16 cellular contexts compared by ENCODE assay signal in the genomic region with DNA sequence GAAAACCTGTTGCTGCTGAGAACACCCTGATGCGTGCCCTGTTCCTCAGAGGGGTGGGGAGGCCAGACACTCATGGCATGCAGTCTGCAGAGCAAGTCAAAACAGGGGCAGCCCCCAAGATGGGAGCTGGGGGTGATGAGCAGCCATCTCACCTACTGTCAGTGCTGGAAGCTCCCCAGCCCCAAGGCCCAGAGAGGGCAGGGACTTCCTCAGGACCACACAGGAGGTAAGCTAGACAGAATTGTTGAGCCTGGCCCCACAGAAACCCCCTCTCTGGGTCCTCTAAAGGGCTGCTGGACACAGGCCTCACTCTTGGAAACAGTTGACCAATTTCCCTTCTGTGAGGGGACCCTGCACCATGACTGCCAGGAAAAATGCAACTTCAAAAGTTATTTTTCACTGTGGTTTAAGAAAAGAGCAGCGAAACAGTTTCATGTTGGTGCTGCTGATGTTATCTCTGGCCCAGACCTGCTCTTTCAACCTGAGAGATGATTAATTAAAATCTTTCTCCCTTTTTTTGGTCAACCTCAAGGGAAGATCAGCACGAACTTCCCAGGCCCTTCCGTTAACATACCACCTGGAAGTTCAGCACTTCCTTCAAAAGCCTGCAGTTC.
DNase-seq lines count a peak whose midpoint lies in the region; ATAC-seq lines count a peak whose summit lies in the region.
"Had no signal": no experiment of that assay in that cellular context is flagged by ENCODE, and none has a peak within 500 bp of the region (broad histone marks: within the 10 kb centered on the region; RNA-seq: fewer than 3 reads in every experiment).

No MANE protein-coding gene starts in this region.

- peaks cover 59% of the 10 kb centered on the region for H3K4me1 Mint-ChIP-seq in T-helper 1 cell treated with Interleukin-12 subunit alpha and Interleukin-12 subunit beta and Interleukin-4 antibody, amounts not matched to agents 30 μg/mL and 1 μg/mL, for 36 hours (ENCODE audit: low read depth)
- peaks cover 79% of the 10 kb centered on the region for H3K4me1 Mint-ChIP-seq in activated naive CD8-positive, alpha-beta T cell treated with anti-CD3 and anti-CD28 coated beads, Interleukin-2, amount 50 U/mL, for 24 hours
- H3K4me1 Mint-ChIP-seq: activated B cell treated with CpG ODN at 0.5 μM for 24 hours had no signal

- H3K27ac Mint-ChIP-seq in T-helper 1 cell treated with Interleukin-12 subunit alpha and Interleukin-12 subunit beta and Interleukin-4 antibody, amounts not matched to agents 30 μg/mL and 1 μg/mL, for 36 hours: peak overlapping the region; percentile 63
- H3K27ac Mint-ChIP-seq in activated naive CD8-positive, alpha-beta T cell treated with anti-CD3 and anti-CD28 coated beads, Interleukin-2, amount 50 U/mL, for 24 hours: peak overlapping the region; percentile 81
- H3K27ac Mint-ChIP-seq: activated B cell treated with CpG ODN at 0.5 μM for 24 hours had no signal

- H3K9me3 Mint-ChIP-seq in T-helper 1 cell treated with Interleukin-12 subunit alpha and Interleukin-12 subunit beta and Interleukin-4 antibody, amounts not matched to agents 30 μg/mL and 1 μg/mL, for 36 hours: no peaks in the 10 kb centered on the region
- no peaks in the 10 kb centered on the region for H3K9me3 Mint-ChIP-seq in activated naive CD8-positive, alpha-beta T cell treated with anti-CD3 and anti-CD28 coated beads, Interleukin-2, amount 50 U/mL, for 24 hours
- H3K9me3 Mint-ChIP-seq: activated B cell treated with CpG ODN at 0.5 μM for 24 hours, nephron progenitor cell had no signal

- no peaks in the 10 kb centered on the region for H3K27me3 Mint-ChIP-seq in T-helper 1 cell treated with Interleukin-12 subunit alpha and Interleukin-12 subunit beta and Interleukin-4 antibody, amounts not matched to agents 30 μg/mL and 1 μg/mL, for 36 hours (ENCODE audit: low read depth)
- no peaks in the 10 kb centered on the region for H3K27me3 Mint-ChIP-seq in activated naive CD8-positive, alpha-beta T cell treated with anti-CD3 and anti-CD28 coated beads, Interleukin-2, amount 50 U/mL, for 24 hours
- H3K27me3 Mint-ChIP-seq: activated B cell treated with CpG ODN at 0.5 μM for 24 hours had no signal

- no peak overlapping the region for H3K4me3 Mint-ChIP-seq in T-helper 1 cell treated with Interleukin-12 subunit alpha and Interleukin-12 subunit beta and Interleukin-4 antibody, amounts not matched to agents 30 μg/mL and 1 μg/mL, for 36 hours
- H3K4me3 Mint-ChIP-seq in activated naive CD8-positive, alpha-beta T cell treated with anti-CD3 and anti-CD28 coated beads, Interleukin-2, amount 50 U/mL, for 24 hours: peak overlapping the region; percentile 21
- H3K4me3 Mint-ChIP-seq: activated B cell treated with CpG ODN at 0.5 μM for 24 hours, nephron progenitor cell had no signal

- ATAC-seq in activated naive CD8-positive, alpha-beta T cell treated with anti-CD3 and anti-CD28 coated beads, Interleukin-2, amount 50 U/mL, for 24 hours: peak; percentile 93
- ATAC-seq in HG03196 (IDR thresholded peaks at IDR 0.05; ENCODE audit: unreplicated experiment) (no peak), HG03139 (IDR thresholded peaks at IDR 0.05; ENCODE audit: unreplicated experiment) (no peak)

- peaks cover 6% of the 10 kb centered on the region for H3K36me3 Mint-ChIP-seq in T-helper 1 cell treated with Interleukin-12 subunit alpha and Interleukin-12 subunit beta and Interleukin-4 antibody, amounts not matched to agents 30 μg/mL and 1 μg/mL, for 36 hours (ENCODE audit: low read depth)
- H3K36me3 Mint-ChIP-seq in activated naive CD8-positive, alpha-beta T cell treated with anti-CD3 and anti-CD28 coated beads, Interleukin-2, amount 50 U/mL, for 24 hours (ENCODE audit: low read depth): no peaks in the 10 kb centered on the region

- DNase-seq in stimulated activated CD4-positive, alpha-beta T cell treated with anti-CD3 and anti-CD28 coated beads, Interleukin-15, amount 100 ng/mL, for 24 hours: peak; percentile 77
- DNase-seq in stimulated activated CD4-positive, alpha-beta T cell treated with anti-CD3 and anti-CD28 coated beads, Interleukin-12 subunit alpha, Interleukin-12 subunit beta, amount 100 ng/mL, for 4 hours: no peak
- DNase-seq in activated naive CD8-positive, alpha-beta T cell treated with anti-CD3 and anti-CD28 coated beads, Interleukin-2, amount 50 U/mL, for 24 hours: peak; percentile 72
- DNase-seq in epidermal melanocyte (ENCODE audit: insufficient read length, low spot score): no peak
- no peak for DNase-seq in DMS79 (lab: John Stamatoyannopoulos, UW)
- DNase-seq: activated B cell treated with CpG ODN at 0.5 μM for 24 hours; activated effector memory CD4-positive, alpha-beta T cell treated with anti-CD3 and anti-CD28 coated beads, Interleukin-2, amount 50 U/mL, for 16 hours; cortex of kidney; NCI-H1092; NCI-H2081; NCI-H526; nephron progenitor cell; SIG-M5 had no signal

Comparison
In these comparisons a context has a peak if more than half of its experiments do, and no peak if none do; other contexts are left out.
1. DNase-seq: peak in stimulated activated CD4-positive, alpha-beta T cell treated with anti-CD3 and anti-CD28 coated beads, Interleukin-15, amount 100 ng/mL, for 24 hours (single experiment) and activated naive CD8-positive, alpha-beta T cell treated with anti-CD3 and anti-CD28 coated beads, Interleukin-2, amount 50 U/mL, for 24 hours (single experiment); none in stimulated activated CD4-positive, alpha-beta T cell treated with anti-CD3 and anti-CD28 coated beads, Interleukin-12 subunit alpha, Interleukin-12 subunit beta, amount 100 ng/mL, for 4 hours (single experiment), epidermal melanocyte (single experiment) and DMS79 (single experiment).